ENCODE assay signal across 1 cellular context in the genomic region with DNA sequence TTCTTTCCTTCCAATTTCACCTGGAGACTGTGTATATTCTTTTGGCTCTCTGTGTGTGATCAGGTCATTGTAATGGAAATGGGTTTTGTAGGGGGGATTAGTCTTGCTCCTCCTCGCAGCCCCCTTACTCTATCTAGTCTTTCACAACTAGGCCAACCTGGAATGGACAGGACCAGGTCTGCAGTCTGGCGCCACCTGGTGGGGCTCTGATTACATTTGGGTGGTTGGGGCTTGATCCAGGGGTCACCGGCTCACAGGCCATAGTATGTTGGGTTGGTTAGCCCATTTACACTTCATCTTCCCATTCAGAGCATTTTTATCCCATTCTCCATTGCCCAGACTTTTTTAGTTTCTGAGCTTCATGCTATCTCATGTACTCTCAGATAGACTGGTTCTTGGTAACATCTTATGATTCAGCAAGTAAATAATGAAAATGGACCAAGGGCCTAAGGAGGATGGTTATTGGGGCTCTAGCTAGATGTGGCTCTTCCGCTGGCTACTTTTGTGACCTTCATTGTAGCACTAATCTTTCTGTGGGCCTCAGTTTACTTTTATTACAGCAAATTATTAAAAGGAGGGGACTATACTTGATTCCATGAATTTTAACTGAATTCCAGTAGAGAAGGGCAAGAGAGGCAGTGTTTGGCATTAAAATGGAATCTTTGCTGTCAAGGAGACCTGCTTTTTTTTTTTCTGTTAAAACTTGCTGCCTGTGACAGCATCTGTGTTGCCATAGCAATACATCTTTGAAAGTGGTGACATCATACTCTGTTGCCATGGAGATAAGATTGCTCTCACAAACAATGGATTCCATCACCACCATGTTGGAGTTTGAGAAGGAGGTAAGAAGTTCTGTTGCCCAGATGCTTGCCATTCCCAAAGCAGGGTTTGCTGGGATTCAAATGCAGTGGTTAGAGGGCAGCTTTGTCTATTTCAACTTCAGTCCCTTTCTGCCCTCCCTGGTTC.
TF ChIP-seq lines count a peak whose summit lies in the region.

No MANE protein-coding gene starts in this region.

TF ChIP-seq in IMR-90, 13 proteins besides CTCF, POLR2A, EP300 and RAD21 (continued from another document):
- TF ChIP-seq, protein P1, sequence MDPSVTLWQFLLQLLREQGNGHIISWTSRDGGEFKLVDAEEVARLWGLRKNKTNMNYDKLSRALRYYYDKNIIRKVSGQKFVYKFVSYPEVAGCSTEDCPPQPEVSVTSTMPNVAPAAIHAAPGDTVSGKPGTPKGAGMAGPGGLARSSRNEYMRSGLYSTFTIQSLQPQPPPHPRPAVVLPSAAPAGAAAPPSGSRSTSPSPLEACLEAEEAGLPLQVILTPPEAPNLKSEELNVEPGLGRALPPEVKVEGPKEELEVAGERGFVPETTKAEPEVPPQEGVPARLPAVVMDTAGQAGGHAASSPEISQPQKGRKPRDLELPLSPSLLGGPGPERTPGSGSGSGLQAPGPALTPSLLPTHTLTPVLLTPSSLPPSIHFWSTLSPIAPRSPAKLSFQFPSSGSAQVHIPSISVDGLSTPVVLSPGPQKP (IDR thresholded peaks at IDR 0.05; ENCODE audit: borderline replicate concordance, low read depth, low read length) = no peak
TF ChIP-seq in IMR-90: peak in this region for 2.
